ENCODE assay signal across 1 cellular context in the genomic region with DNA sequence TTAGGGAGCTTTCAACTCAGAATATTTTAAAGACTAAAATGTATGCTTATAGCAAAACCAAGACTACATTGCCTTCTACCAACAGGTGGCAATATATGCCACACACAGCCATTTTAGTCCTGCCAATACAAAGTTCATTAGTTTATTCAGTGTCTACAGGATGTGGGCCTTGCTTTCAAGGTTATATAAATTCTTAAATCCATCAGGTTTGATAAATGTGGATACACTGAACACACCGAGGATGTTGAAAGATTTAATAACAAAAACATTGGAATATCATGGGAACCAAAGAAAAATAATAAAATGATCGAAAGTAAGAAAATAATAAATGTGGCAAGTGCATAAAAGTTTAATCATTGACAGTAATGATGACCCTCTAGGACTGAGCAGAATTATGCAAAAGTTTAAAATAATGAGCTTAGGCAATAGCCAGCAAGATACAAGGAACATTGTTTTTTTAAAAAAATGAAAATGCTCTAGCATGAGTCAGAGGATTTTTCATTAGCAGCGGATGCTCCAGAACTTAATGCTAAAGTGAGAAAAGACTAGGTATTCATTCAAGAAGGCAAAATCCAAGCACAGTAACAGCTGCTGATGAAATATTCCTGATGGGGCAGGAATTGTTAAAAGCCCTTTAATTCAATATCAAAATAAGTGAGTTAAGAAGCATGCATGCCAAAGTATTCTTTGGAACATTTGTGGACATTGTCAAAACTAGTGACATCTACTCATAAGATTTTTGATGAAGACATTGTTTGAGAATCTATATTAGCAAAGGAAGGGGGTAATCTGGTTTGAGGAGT.
TF ChIP-seq lines count a peak whose summit lies in the region.

No MANE protein-coding gene starts in this region.

TF ChIP-seq in HepG2, 621 proteins besides CTCF, POLR2A, EP300 and RAD21 (continued from another document and continues in another):
- TF ChIP-seq, protein P1, sequence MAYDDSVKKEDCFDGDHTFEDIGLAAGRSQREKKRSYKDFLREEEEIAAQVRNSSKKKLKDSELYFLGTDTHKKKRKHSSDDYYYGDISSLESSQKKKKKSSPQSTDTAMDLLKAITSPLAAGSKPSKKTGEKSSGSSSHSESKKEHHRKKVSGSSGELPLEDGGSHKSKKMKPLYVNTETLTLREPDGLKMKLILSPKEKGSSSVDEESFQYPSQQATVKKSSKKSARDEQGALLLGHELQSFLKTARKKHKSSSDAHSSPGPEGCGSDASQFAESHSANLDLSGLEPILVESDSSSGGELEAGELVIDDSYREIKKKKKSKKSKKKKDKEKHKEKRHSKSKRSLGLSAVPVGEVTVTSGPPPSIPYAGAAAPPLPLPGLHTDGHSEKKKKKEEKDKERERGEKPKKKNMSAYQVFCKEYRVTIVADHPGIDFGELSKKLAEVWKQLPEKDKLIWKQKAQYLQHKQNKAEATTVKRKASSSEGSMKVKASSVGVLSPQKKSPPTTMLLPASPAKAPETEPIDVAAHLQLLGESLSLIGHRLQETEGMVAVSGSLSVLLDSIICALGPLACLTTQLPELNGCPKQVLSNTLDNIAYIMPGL (CRISPR knock-in tag; IDR thresholded peaks at IDR 0.05; ENCODE audit: borderline replicate concordance in 1 of 2, low read depth in 1 of 2): peak; percentile 33 to 83; a peak in 3 of 4 replicates
- TF ChIP-seq PAF1 (CRISPR knock-in tag; IDR thresholded peaks at IDR 0.05): no peak
- TF ChIP-seq, protein P2, sequence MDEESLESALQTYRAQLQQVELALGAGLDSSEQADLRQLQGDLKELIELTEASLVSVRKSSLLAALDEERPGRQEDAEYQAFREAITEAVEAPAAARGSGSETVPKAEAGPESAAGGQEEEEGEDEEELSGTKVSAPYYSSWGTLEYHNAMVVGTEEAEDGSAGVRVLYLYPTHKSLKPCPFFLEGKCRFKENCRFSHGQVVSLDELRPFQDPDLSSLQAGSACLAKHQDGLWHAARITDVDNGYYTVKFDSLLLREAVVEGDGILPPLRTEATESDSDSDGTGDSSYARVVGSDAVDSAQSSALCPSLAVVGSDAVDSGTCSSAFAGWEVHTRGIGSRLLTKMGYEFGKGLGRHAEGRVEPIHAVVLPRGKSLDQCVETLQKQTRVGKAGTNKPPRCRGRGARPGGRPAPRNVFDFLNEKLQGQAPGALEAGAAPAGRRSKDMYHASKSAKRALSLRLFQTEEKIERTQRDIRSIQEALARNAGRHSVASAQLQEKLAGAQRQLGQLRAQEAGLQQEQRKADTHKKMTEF (CRISPR knock-in tag; IDR thresholded peaks at IDR 0.05): peak; percentile 48; the same call in 1 of the 2 replicates
- peak; percentile 63; the same call in 1 of the 2 replicates for TF ChIP-seq ZKSCAN8 (CRISPR knock-in tag; IDR thresholded peaks at IDR 0.05; ENCODE audit: borderline replicate concordance)
- TF ChIP-seq, protein P3, sequence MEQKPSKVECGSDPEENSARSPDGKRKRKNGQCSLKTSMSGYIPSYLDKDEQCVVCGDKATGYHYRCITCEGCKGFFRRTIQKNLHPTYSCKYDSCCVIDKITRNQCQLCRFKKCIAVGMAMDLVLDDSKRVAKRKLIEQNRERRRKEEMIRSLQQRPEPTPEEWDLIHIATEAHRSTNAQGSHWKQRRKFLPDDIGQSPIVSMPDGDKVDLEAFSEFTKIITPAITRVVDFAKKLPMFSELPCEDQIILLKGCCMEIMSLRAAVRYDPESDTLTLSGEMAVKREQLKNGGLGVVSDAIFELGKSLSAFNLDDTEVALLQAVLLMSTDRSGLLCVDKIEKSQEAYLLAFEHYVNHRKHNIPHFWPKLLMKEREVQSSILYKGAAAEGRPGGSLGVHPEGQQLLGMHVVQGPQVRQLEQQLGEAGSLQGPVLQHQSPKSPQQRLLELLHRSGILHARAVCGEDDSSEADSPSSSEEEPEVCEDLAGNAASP (CRISPR knock-in tag; IDR thresholded peaks at IDR 0.05; ENCODE audit: borderline replicate concordance): peak; percentile 57; the same call in 1 of the 2 replicates
- TF ChIP-seq, protein P4, sequence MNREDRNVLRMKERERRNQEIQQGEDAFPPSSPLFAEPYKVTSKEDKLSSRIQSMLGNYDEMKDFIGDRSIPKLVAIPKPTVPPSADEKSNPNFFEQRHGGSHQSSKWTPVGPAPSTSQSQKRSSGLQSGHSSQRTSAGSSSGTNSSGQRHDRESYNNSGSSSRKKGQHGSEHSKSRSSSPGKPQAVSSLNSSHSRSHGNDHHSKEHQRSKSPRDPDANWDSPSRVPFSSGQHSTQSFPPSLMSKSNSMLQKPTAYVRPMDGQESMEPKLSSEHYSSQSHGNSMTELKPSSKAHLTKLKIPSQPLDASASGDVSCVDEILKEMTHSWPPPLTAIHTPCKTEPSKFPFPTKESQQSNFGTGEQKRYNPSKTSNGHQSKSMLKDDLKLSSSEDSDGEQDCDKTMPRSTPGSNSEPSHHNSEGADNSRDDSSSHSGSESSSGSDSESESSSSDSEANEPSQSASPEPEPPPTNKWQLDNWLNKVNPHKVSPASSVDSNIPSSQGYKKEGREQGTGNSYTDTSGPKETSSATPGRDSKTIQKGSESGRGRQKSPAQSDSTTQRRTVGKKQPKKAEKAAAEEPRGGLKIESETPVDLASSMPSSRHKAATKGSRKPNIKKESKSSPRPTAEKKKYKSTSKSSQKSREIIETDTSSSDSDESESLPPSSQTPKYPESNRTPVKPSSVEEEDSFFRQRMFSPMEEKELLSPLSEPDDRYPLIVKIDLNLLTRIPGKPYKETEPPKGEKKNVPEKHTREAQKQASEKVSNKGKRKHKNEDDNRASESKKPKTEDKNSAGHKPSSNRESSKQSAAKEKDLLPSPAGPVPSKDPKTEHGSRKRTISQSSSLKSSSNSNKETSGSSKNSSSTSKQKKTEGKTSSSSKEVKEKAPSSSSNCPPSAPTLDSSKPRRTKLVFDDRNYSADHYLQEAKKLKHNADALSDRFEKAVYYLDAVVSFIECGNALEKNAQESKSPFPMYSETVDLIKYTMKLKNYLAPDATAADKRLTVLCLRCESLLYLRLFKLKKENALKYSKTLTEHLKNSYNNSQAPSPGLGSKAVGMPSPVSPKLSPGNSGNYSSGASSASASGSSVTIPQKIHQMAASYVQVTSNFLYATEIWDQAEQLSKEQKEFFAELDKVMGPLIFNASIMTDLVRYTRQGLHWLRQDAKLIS (CRISPR knock-in tag; IDR thresholded peaks at IDR 0.05): 0 out of 2 replicates have a peak, but pooled peaks have one; percentile 36
- TF ChIP-seq RCOR2 (CRISPR knock-in tag; IDR thresholded peaks at IDR 0.05): 0 out of 2 replicates have a peak, but pooled peaks have one; percentile 65
- peak; percentile 88 for TF ChIP-seq MIXL1 (CRISPR knock-in tag; IDR thresholded peaks at IDR 0.05)
- peak in 1 of 2 experiments; percentile 72; a peak in 1 of 4 replicates for TF ChIP-seq KLF16 (CRISPR knock-in tag; IDR thresholded peaks at IDR 0.05)
- peak; percentile 54 for TF ChIP-seq THAP11 (CRISPR knock-in tag; IDR thresholded peaks at IDR 0.05)
- peak; percentile 22; the same call in 1 of the 2 replicates for TF ChIP-seq FOXJ3 (CRISPR knock-in tag; IDR thresholded peaks at IDR 0.05; ENCODE audit: borderline replicate concordance)
- TF ChIP-seq PLRG1 (conservative IDR thresholded peaks at IDR 0.05): no peak
- TF ChIP-seq ELF3 (CRISPR knock-in tag; IDR thresholded peaks at IDR 0.05): peak; percentile 70
- peak; percentile 55; the same call in 1 of the 2 replicates for TF ChIP-seq SOX5 (CRISPR knock-in tag; IDR thresholded peaks at IDR 0.05; ENCODE audit: borderline replicate concordance)
- TF ChIP-seq ZSCAN9 (CRISPR knock-in tag; IDR thresholded peaks at IDR 0.05; ENCODE audit: borderline replicate concordance): 0 out of 2 replicates have a peak, but pooled peaks have one; percentile 46
- TF ChIP-seq ZNF644 (CRISPR knock-in tag; IDR thresholded peaks at IDR 0.05; ENCODE audit: low read depth): peak; percentile 26; the same call in 1 of the 2 replicates
- TF ChIP-seq, protein P5, sequence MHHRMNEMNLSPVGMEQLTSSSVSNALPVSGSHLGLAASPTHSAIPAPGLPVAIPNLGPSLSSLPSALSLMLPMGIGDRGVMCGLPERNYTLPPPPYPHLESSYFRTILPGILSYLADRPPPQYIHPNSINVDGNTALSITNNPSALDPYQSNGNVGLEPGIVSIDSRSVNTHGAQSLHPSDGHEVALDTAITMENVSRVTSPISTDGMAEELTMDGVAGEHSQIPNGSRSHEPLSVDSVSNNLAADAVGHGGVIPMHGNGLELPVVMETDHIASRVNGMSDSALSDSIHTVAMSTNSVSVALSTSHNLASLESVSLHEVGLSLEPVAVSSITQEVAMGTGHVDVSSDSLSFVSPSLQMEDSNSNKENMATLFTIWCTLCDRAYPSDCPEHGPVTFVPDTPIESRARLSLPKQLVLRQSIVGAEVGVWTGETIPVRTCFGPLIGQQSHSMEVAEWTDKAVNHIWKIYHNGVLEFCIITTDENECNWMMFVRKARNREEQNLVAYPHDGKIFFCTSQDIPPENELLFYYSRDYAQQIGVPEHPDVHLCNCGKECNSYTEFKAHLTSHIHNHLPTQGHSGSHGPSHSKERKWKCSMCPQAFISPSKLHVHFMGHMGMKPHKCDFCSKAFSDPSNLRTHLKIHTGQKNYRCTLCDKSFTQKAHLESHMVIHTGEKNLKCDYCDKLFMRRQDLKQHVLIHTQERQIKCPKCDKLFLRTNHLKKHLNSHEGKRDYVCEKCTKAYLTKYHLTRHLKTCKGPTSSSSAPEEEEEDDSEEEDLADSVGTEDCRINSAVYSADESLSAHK (CRISPR knock-in tag; IDR thresholded peaks at IDR 0.05; ENCODE audit: borderline replicate concordance): no peak
- TF ChIP-seq, protein P6, sequence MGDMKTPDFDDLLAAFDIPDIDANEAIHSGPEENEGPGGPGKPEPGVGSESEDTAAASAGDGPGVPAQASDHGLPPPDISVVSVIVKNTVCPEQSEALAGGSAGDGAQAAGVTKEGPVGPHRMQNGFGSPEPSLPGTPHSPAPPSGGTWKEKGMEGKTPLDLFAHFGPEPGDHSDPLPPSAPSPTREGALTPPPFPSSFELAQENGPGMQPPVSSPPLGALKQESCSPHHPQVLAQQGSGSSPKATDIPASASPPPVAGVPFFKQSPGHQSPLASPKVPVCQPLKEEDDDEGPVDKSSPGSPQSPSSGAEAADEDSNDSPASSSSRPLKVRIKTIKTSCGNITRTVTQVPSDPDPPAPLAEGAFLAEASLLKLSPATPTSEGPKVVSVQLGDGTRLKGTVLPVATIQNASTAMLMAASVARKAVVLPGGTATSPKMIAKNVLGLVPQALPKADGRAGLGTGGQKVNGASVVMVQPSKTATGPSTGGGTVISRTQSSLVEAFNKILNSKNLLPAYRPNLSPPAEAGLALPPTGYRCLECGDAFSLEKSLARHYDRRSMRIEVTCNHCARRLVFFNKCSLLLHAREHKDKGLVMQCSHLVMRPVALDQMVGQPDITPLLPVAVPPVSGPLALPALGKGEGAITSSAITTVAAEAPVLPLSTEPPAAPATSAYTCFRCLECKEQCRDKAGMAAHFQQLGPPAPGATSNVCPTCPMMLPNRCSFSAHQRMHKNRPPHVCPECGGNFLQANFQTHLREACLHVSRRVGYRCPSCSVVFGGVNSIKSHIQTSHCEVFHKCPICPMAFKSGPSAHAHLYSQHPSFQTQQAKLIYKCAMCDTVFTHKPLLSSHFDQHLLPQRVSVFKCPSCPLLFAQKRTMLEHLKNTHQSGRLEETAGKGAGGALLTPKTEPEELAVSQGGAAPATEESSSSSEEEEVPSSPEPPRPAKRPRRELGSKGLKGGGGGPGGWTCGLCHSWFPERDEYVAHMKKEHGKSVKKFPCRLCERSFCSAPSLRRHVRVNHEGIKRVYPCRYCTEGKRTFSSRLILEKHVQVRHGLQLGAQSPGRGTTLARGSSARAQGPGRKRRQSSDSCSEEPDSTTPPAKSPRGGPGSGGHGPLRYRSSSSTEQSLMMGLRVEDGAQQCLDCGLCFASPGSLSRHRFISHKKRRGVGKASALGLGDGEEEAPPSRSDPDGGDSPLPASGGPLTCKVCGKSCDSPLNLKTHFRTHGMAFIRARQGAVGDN (CRISPR knock-in tag; IDR thresholded peaks at IDR 0.05): no peak
- TF ChIP-seq HDAC2 (CRISPR knock-in tag; IDR thresholded peaks at IDR 0.05): peak; percentile 57; the same call in 1 of the 2 replicates
- TF ChIP-seq, protein P7, sequence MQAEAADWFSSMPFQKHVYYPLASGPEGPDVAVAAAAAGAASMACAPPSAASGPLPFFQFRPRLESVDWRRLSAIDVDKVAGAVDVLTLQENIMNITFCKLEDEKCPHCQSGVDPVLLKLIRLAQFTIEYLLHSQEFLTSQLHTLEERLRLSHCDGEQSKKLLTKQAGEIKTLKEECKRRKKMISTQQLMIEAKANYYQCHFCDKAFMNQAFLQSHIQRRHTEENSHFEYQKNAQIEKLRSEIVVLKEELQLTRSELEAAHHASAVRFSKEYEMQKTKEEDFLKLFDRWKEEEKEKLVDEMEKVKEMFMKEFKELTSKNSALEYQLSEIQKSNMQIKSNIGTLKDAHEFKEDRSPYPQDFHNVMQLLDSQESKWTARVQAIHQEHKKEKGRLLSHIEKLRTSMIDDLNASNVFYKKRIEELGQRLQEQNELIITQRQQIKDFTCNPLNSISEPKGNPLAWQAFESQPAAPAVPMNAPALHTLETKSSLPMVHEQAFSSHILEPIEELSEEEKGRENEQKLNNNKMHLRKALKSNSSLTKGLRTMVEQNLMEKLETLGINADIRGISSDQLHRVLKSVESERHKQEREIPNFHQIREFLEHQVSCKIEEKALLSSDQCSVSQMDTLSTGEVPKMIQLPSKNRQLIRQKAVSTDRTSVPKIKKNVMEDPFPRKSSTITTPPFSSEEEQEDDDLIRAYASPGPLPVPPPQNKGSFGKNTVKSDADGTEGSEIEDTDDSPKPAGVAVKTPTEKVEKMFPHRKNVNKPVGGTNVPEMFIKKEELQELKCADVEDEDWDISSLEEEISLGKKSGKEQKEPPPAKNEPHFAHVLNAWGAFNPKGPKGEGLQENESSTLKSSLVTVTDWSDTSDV (CRISPR knock-in tag; IDR thresholded peaks at IDR 0.05): no peak
- TF ChIP-seq, protein P8, sequence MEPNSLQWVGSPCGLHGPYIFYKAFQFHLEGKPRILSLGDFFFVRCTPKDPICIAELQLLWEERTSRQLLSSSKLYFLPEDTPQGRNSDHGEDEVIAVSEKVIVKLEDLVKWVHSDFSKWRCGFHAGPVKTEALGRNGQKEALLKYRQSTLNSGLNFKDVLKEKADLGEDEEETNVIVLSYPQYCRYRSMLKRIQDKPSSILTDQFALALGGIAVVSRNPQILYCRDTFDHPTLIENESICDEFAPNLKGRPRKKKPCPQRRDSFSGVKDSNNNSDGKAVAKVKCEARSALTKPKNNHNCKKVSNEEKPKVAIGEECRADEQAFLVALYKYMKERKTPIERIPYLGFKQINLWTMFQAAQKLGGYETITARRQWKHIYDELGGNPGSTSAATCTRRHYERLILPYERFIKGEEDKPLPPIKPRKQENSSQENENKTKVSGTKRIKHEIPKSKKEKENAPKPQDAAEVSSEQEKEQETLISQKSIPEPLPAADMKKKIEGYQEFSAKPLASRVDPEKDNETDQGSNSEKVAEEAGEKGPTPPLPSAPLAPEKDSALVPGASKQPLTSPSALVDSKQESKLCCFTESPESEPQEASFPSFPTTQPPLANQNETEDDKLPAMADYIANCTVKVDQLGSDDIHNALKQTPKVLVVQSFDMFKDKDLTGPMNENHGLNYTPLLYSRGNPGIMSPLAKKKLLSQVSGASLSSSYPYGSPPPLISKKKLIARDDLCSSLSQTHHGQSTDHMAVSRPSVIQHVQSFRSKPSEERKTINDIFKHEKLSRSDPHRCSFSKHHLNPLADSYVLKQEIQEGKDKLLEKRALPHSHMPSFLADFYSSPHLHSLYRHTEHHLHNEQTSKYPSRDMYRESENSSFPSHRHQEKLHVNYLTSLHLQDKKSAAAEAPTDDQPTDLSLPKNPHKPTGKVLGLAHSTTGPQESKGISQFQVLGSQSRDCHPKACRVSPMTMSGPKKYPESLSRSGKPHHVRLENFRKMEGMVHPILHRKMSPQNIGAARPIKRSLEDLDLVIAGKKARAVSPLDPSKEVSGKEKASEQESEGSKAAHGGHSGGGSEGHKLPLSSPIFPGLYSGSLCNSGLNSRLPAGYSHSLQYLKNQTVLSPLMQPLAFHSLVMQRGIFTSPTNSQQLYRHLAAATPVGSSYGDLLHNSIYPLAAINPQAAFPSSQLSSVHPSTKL (CRISPR knock-in tag; IDR thresholded peaks at IDR 0.05): peak; percentile 78
- 0 out of 2 replicates have a peak, but pooled peaks have one; percentile 28 for TF ChIP-seq CEBPG (CRISPR knock-in tag; IDR thresholded peaks at IDR 0.05)
- TF ChIP-seq KAT8 (CRISPR knock-in tag; IDR thresholded peaks at IDR 0.05): peak; percentile 65
